ENCODE assay signal across 9 cellular contexts in the genomic region with DNA sequence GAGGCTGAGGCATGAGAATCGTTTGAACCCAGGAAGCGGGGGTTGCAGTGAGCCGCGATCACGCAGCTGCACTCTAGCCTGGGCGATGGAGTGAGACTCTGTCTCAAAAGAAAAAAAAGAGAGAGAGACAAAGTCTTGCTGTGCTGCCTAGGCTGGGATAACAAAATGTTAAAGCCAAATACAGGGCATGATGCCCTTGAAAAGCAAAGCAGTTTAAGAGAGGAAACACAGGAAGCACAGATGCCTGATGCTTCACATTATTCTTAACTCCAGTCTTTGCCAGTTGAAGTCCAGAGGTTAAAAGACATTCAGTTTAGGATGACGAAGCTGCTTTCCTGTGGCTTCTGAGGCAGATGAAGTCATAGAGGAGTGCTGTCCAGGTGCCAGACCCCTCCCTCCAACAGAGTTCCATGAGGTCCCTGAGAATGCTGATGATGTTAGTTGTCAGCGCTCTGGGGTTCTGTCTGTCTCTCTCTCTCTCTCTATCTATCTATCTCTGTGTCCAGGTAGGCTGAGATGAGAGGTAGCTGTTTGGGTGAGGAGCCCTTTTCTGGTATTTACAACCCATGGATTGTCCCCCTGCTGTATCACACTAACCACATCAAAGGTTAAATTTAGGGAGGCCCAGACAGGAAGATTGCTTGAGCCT. TPM values are rescaled to one million over a fixed set of nuclear protein-coding genes. Genes with fewer than 3 reads are reported as not detected.
A peak's percentile ranks its signal among the peaks of the same experiment; 100 is the strongest.
DNase-seq lines count a peak whose midpoint lies in the region; ATAC-seq and TF ChIP-seq lines count a peak whose summit lies in the region.
"Had no signal": no experiment of that assay in that cellular context is flagged by ENCODE, and none has a peak within 500 bp of the region (broad histone marks: within the 10 kb centered on the region; RNA-seq: fewer than 3 reads in every experiment).

No MANE protein-coding gene starts in this region.

- H3K9ac ChIP-seq in parathyroid adenoma: no peak overlapping the region

- TF ChIP-seq CTCF in GM12865 (IDR thresholded peaks at IDR 0.05; ENCODE audit: insufficient read depth, low read depth, low read length, missing control alignments): no peak
- TF ChIP-seq CTCF in cardiac fibroblast (IDR thresholded peaks at IDR 0.05; ENCODE audit: low read depth, low read length): no peak
- TF ChIP-seq CTCF in parathyroid adenoma (IDR thresholded peaks at IDR 0.05): no peak
- no peak for TF ChIP-seq CTCF in right atrium auricular region (IDR thresholded peaks at IDR 0.05)

- no peak overlapping the region for H3K27ac ChIP-seq in parathyroid adenoma
- no peak overlapping the region for H3K27ac ChIP-seq in right atrium auricular region

- H3K27me3 ChIP-seq in parathyroid adenoma (ENCODE audit: control insufficient read depth, insufficient read depth, low read length) (no peaks in the 10 kb centered on the region), right atrium auricular region (no peaks in the 10 kb centered on the region)
- H3K27me3 ChIP-seq: gastroesophageal sphincter had no signal

- peak overlapping the region; percentile 70 for H2AFZ ChIP-seq in parathyroid adenoma

- peaks cover 7% of the 10 kb centered on the region for H3K4me1 ChIP-seq in parathyroid adenoma
- peaks cover 0 to 17% of the 10 kb centered on the region in 2 donors for H3K4me1 ChIP-seq in right atrium auricular region

- no peak overlapping the region for H3K4me2 ChIP-seq in parathyroid adenoma (ENCODE audit: low read length)

- ATAC-seq in HG03432 (IDR thresholded peaks at IDR 0.05; ENCODE audit: unreplicated experiment): no peak
- ATAC-seq: gastroesophageal sphincter had no signal

- H3K4me3 ChIP-seq in GM12865 (ENCODE audit: low read depth, low read length): no peak overlapping the region
- no peak overlapping the region for H3K4me3 ChIP-seq in cardiac fibroblast (replicated peaks in 1 of 2; ENCODE audit: low read depth in 2 of 2, low read length in 2 of 2)
- H3K4me3 ChIP-seq in parathyroid adenoma (ENCODE audit: low read depth, low read length): no peak overlapping the region
- no peak overlapping the region for H3K4me3 ChIP-seq in right atrium auricular region
- H3K4me3 ChIP-seq: gastroesophageal sphincter had no signal

- DNase-seq in GM12865 (ENCODE audit: low read depth) (peak; percentile 41), MV-4-11 (lab: John Stamatoyannopoulos, UW) (peak; percentile 40), cardiac fibroblast (ENCODE audit: low read depth in 2 of 2) (peak; percentile 94 to 98), right atrium auricular region (ENCODE audit: low spot score) (no peak), middle frontal gyrus (ENCODE audit: extremely low spot score, low spot score) (no peak), NCI-H187 treated with DMSO at 0.1 percent for 48 hours (lab: John Stamatoyannopoulos, UW) (no peak)

- peaks cover 2% of the 10 kb centered on the region for H3K79me2 ChIP-seq in parathyroid adenoma

- H3K9me3 ChIP-seq in parathyroid adenoma (ENCODE audit: control insufficient read depth, low read length) (no peaks in the 10 kb centered on the region), right atrium auricular region (no peaks in the 10 kb centered on the region)
- H3K9me3 ChIP-seq: gastroesophageal sphincter had no signal

- H3K36me3 ChIP-seq in parathyroid adenoma (ENCODE audit: control insufficient read depth, insufficient read depth, low read length): no peaks in the 10 kb centered on the region
- no peaks in the 10 kb centered on the region for H3K36me3 ChIP-seq in right atrium auricular region
- H3K36me3 ChIP-seq: gastroesophageal sphincter had no signal

RNA-seq across cellular contexts. Expression of a gene that starts 4.9 kb away (rescaled TPM):
- total RNA-seq in right atrium auricular region: 100 to 1,000 TPM in 1 of 2 donors, 10 to 100 TPM in 1; 59.4 to 168 TPM

RNA-seq across cellular contexts. Expression of a gene that starts 9.6 kb away (rescaled TPM):
- 10 to 100 TPM in 1 of 2 donors, 1 to 10 TPM in 1; 9.9 to 28.5 TPM for total RNA-seq in right atrium auricular region

RNA-seq across cellular contexts. Expression of a gene that starts 11.6 kb away (rescaled TPM):
- total RNA-seq in right atrium auricular region: 10 to 100 TPM; 29.1 to 58.0 TPM

RNA-seq across cellular contexts. Expression of a gene that starts 46.7 kb away (rescaled TPM):
- 100 to 1,000 TPM in 1 of 2 donors, 10 to 100 TPM in 1; 54.2 to 144 TPM for total RNA-seq in right atrium auricular region

RNA-seq across cellular contexts. Expression of a gene that starts 58.2 kb away (rescaled TPM):
- not detected for total RNA-seq in right atrium auricular region

Comparison
In these comparisons a context has a peak if more than half of its experiments do, and no peak if none do; other contexts are left out.
1. DNase-seq: peak in GM12865 (single experiment), MV-4-11 (single experiment) and cardiac fibroblast (2 of 2); none in right atrium auricular region (single experiment), middle frontal gyrus (single experiment) and NCI-H187 treated with DMSO at 0.1 percent for 48 hours (single experiment).